ENCODE assay signal across 9 cellular contexts in genomic region chr14:96592591-96593388, GRCh38.
A peak's percentile ranks its signal among the peaks of the same experiment; 100 is the strongest.
DNase-seq lines count a peak whose midpoint lies in the region; ATAC-seq and TF ChIP-seq lines count a peak whose summit lies in the region.
"Had no signal": no experiment of that assay in that cellular context is flagged by ENCODE, and none has a peak within 500 bp of the region (broad histone marks: within the 10 kb centered on the region; RNA-seq: fewer than 3 reads in every experiment).

No MANE protein-coding gene starts in this region.

- H3K36me3 ChIP-seq in lower lobe of right lung = no peaks in the 10 kb centered on the region
- H3K36me3 ChIP-seq: SJSA1 had no signal

- ATAC-seq in GM18867 (IDR thresholded peaks at IDR 0.05; ENCODE audit: unreplicated experiment) = peak; percentile 81
- ATAC-seq in HG03108 (IDR thresholded peaks at IDR 0.05; ENCODE audit: unreplicated experiment) = peak; percentile 84
- ATAC-seq in lower lobe of right lung = peak; percentile 76 to 78

- peak; percentile 56 to 64 for DNase-seq in activated CD4-positive, alpha-beta T cell treated with anti-CD3 and anti-CD28 coated beads for 4 hours
- DNase-seq in choroid plexus epithelial cell (ENCODE audit: low read depth) (peak; percentile 35), lower lobe of right lung (peak; percentile 53), NCI-H774 (lab: John Stamatoyannopoulos, UW) (no peak), NCI-H69 (lab: John Stamatoyannopoulos, UW) (no peak)
- peak; percentile 11 to 32 for DNase-seq in stimulated activated CD8-positive, alpha-beta memory T cell treated with anti-CD3 and anti-CD28 coated beads, Interleukin-15, amount 100 ng/mL, for 4 hours (ENCODE audit: low read depth in 2 of 2)

- H3K27ac ChIP-seq in lower lobe of right lung = no peak overlapping the region
- H3K27ac ChIP-seq: SJSA1 had no signal

- no peaks in the 10 kb centered on the region for H3K9me3 ChIP-seq in lower lobe of right lung
- H3K9me3 ChIP-seq: SJSA1 had no signal

- H3K4me1 ChIP-seq in lower lobe of right lung = peaks cover 15% of the 10 kb centered on the region
- H3K4me1 ChIP-seq: SJSA1 had no signal

- peak overlapping the region; percentile 42 for H3K4me3 ChIP-seq in choroid plexus epithelial cell (ENCODE audit: low read depth, low read length)
- H3K4me3 ChIP-seq in lower lobe of right lung = peak overlapping the region; percentile 38
- H3K4me3 ChIP-seq: SJSA1 had no signal

- no peak for TF ChIP-seq CTCF in choroid plexus epithelial cell (conservative IDR thresholded peaks at IDR 0.05; ENCODE audit: low read depth, low read length)
- no peak for TF ChIP-seq CTCF in lower lobe of right lung (IDR thresholded peaks at IDR 0.05)

- peaks cover 28% of the 10 kb centered on the region for H3K27me3 ChIP-seq in lower lobe of right lung (ENCODE audit: low read depth)

- intact Hi-C loops in lower lobe of right lung (cut with DNase I) = no loop called here

Comparison
In these comparisons a context has a peak if more than half of its experiments do, and no peak if none do; other contexts are left out.
1. DNase-seq: peak in activated CD4-positive, alpha-beta T cell treated with anti-CD3 and anti-CD28 coated beads for 4 hours (2 of 2), choroid plexus epithelial cell (single experiment), lower lobe of right lung (single experiment) and stimulated activated CD8-positive, alpha-beta memory T cell treated with anti-CD3 and anti-CD28 coated beads, Interleukin-15, amount 100 ng/mL, for 4 hours (2 of 2); none in NCI-H774 (single experiment) and NCI-H69 (single experiment).
2. Peak in every context shown above with its lines, with median percentiles within 50 percentile points of each other: ATAC-seq.